1 cellular context compared by ENCODE assay signal in genomic region chr13:30114586-30115256, GRCh38.
TF ChIP-seq lines count a peak whose summit lies in the region.

No MANE protein-coding gene starts in this region.

TF ChIP-seq in HepG2, 621 proteins besides CTCF, POLR2A, EP300 and RAD21 (continued from another document and continues in another):
- no peak for TF ChIP-seq SOX5 (CRISPR knock-in tag; IDR thresholded peaks at IDR 0.05; ENCODE audit: borderline replicate concordance)
- no peak for TF ChIP-seq ZNF382 (CRISPR knock-in tag; IDR thresholded peaks at IDR 0.05; ENCODE audit: borderline replicate concordance)
- peak; percentile 41; the same call in 1 of the 2 replicates for TF ChIP-seq FOXO1 (CRISPR knock-in tag; IDR thresholded peaks at IDR 0.05)
- peak; percentile 62 for TF ChIP-seq THAP11 (CRISPR knock-in tag; IDR thresholded peaks at IDR 0.05)
- no peak for TF ChIP-seq PRDM15 (CRISPR knock-in tag; IDR thresholded peaks at IDR 0.05)
- no peak for TF ChIP-seq KLF11 (CRISPR knock-in tag; IDR thresholded peaks at IDR 0.05)
- TF ChIP-seq, protein P1, sequence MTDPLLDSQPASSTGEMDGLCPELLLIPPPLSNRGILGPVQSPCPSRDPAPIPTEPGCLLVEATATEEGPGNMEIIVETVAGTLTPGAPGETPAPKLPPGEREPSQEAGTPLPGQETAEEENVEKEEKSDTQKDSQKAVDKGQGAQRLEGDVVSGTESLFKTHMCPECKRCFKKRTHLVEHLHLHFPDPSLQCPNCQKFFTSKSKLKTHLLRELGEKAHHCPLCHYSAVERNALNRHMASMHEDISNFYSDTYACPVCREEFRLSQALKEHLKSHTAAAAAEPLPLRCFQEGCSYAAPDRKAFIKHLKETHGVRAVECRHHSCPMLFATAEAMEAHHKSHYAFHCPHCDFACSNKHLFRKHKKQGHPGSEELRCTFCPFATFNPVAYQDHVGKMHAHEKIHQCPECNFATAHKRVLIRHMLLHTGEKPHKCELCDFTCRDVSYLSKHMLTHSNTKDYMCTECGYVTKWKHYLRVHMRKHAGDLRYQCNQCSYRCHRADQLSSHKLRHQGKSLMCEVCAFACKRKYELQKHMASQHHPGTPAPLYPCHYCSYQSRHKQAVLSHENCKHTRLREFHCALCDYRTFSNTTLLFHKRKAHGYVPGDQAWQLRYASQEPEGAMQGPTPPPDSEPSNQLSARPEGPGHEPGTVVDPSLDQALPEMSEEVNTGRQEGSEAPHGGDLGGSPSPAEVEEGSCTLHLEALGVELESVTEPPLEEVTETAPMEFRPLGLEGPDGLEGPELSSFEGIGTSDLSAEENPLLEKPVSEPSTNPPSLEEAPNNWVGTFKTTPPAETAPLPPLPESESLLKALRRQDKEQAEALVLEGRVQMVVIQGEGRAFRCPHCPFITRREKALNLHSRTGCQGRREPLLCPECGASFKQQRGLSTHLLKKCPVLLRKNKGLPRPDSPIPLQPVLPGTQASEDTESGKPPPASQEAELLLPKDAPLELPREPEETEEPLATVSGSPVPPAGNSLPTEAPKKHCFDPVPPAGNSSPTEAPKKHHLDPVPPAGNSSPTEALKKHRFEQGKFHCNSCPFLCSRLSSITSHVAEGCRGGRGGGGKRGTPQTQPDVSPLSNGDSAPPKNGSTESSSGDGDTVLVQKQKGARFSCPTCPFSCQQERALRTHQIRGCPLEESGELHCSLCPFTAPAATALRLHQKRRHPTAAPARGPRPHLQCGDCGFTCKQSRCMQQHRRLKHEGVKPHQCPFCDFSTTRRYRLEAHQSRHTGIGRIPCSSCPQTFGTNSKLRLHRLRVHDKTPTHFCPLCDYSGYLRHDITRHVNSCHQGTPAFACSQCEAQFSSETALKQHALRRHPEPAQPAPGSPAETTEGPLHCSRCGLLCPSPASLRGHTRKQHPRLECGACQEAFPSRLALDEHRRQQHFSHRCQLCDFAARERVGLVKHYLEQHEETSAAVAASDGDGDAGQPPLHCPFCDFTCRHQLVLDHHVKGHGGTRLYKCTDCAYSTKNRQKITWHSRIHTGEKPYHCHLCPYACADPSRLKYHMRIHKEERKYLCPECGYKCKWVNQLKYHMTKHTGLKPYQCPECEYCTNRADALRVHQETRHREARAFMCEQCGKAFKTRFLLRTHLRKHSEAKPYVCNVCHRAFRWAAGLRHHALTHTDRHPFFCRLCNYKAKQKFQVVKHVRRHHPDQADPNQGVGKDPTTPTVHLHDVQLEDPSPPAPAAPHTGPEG (CRISPR knock-in tag; IDR thresholded peaks at IDR 0.05) = no peak; the same call in 1 of the 2 replicates
- no peak for TF ChIP-seq ZNF878 (CRISPR knock-in tag; IDR thresholded peaks at IDR 0.05)
- TF ChIP-seq, protein P2, sequence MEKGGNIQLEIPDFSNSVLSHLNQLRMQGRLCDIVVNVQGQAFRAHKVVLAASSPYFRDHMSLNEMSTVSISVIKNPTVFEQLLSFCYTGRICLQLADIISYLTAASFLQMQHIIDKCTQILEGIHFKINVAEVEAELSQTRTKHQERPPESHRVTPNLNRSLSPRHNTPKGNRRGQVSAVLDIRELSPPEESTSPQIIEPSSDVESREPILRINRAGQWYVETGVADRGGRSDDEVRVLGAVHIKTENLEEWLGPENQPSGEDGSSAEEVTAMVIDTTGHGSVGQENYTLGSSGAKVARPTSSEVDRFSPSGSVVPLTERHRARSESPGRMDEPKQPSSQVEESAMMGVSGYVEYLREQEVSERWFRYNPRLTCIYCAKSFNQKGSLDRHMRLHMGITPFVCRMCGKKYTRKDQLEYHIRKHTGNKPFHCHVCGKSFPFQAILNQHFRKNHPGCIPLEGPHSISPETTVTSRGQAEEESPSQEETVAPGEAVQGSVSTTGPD (CRISPR knock-in tag; IDR thresholded peaks at IDR 0.05) = no peak
- no peak for TF ChIP-seq MAF1 (CRISPR knock-in tag; IDR thresholded peaks at IDR 0.05; ENCODE audit: borderline replicate concordance)
- TF ChIP-seq NFE2L2 (IDR thresholded peaks at IDR 0.05; ENCODE audit: low read length) = no peak
- TF ChIP-seq, protein P3, sequence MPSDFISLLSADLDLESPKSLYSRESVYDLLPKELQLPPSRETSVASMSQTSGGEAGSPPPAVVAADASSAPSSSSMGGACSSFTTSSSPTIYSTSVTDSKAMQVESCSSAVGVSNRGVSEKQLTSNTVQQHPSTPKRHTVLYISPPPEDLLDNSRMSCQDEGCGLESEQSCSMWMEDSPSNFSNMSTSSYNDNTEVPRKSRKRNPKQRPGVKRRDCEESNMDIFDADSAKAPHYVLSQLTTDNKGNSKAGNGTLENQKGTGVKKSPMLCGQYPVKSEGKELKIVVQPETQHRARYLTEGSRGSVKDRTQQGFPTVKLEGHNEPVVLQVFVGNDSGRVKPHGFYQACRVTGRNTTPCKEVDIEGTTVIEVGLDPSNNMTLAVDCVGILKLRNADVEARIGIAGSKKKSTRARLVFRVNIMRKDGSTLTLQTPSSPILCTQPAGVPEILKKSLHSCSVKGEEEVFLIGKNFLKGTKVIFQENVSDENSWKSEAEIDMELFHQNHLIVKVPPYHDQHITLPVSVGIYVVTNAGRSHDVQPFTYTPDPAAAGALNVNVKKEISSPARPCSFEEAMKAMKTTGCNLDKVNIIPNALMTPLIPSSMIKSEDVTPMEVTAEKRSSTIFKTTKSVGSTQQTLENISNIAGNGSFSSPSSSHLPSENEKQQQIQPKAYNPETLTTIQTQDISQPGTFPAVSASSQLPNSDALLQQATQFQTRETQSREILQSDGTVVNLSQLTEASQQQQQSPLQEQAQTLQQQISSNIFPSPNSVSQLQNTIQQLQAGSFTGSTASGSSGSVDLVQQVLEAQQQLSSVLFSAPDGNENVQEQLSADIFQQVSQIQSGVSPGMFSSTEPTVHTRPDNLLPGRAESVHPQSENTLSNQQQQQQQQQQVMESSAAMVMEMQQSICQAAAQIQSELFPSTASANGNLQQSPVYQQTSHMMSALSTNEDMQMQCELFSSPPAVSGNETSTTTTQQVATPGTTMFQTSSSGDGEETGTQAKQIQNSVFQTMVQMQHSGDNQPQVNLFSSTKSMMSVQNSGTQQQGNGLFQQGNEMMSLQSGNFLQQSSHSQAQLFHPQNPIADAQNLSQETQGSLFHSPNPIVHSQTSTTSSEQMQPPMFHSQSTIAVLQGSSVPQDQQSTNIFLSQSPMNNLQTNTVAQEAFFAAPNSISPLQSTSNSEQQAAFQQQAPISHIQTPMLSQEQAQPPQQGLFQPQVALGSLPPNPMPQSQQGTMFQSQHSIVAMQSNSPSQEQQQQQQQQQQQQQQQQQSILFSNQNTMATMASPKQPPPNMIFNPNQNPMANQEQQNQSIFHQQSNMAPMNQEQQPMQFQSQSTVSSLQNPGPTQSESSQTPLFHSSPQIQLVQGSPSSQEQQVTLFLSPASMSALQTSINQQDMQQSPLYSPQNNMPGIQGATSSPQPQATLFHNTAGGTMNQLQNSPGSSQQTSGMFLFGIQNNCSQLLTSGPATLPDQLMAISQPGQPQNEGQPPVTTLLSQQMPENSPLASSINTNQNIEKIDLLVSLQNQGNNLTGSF (CRISPR knock-in tag; IDR thresholded peaks at IDR 0.05) = no peak
- no peak for TF ChIP-seq MIER3 (CRISPR knock-in tag; IDR thresholded peaks at IDR 0.05; ENCODE audit: borderline replicate concordance)
- no peak for TF ChIP-seq HCFC1 (IDR thresholded peaks at IDR 0.05; ENCODE audit: low read depth, low read length)
- TF ChIP-seq ZNF563 (CRISPR knock-in tag; IDR thresholded peaks at IDR 0.05) = no peak; the same call in none of the 2 replicates
- TF ChIP-seq PPARG (CRISPR knock-in tag; conservative IDR thresholded peaks at IDR 0.05) = no peak
- TF ChIP-seq ZNF484 (CRISPR knock-in tag; IDR thresholded peaks at IDR 0.05; ENCODE audit: borderline replicate concordance, low read depth) = no peak
- no peak for TF ChIP-seq NR2F2 (IDR thresholded peaks at IDR 0.05; ENCODE audit: borderline replicate concordance, low read depth)
- TF ChIP-seq HNRNPK (IDR thresholded peaks at IDR 0.05; ENCODE audit: low read depth, low read length, poor library complexity, severe bottlenecking) = no peak
- no peak for TF ChIP-seq ZNF557 (CRISPR knock-in tag; IDR thresholded peaks at IDR 0.05)
- TF ChIP-seq, protein P4, sequence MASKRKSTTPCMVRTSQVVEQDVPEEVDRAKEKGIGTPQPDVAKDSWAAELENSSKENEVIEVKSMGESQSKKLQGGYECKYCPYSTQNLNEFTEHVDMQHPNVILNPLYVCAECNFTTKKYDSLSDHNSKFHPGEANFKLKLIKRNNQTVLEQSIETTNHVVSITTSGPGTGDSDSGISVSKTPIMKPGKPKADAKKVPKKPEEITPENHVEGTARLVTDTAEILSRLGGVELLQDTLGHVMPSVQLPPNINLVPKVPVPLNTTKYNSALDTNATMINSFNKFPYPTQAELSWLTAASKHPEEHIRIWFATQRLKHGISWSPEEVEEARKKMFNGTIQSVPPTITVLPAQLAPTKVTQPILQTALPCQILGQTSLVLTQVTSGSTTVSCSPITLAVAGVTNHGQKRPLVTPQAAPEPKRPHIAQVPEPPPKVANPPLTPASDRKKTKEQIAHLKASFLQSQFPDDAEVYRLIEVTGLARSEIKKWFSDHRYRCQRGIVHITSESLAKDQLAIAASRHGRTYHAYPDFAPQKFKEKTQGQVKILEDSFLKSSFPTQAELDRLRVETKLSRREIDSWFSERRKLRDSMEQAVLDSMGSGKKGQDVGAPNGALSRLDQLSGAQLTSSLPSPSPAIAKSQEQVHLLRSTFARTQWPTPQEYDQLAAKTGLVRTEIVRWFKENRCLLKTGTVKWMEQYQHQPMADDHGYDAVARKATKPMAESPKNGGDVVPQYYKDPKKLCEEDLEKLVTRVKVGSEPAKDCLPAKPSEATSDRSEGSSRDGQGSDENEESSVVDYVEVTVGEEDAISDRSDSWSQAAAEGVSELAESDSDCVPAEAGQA (IDR thresholded peaks at IDR 0.05; ENCODE audit: low read depth) = no peak
- TF ChIP-seq, protein P4 (CRISPR knock-in tag; IDR thresholded peaks at IDR 0.05; ENCODE audit: borderline replicate concordance) = no peak
- no peak for TF ChIP-seq HHEX (CRISPR knock-in tag; IDR thresholded peaks at IDR 0.05)
- TF ChIP-seq, protein P5, sequence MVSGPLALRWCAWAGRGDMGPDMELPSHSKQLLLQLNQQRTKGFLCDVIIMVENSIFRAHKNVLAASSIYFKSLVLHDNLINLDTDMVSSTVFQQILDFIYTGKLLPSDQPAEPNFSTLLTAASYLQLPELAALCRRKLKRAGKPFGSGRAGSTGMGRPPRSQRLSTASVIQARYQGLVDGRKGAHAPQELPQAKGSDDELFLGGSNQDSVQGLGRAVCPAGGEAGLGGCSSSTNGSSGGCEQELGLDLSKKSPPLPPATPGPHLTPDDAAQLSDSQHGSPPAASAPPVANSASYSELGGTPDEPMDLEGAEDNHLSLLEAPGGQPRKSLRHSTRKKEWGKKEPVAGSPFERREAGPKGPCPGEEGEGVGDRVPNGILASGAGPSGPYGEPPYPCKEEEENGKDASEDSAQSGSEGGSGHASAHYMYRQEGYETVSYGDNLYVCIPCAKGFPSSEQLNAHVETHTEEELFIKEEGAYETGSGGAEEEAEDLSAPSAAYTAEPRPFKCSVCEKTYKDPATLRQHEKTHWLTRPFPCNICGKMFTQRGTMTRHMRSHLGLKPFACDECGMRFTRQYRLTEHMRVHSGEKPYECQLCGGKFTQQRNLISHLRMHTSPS (CRISPR knock-in tag; IDR thresholded peaks at IDR 0.05; ENCODE audit: low read depth) = no peak; the same call in 1 of the 2 replicates
- no peak for TF ChIP-seq NCOA2 (CRISPR knock-in tag; IDR thresholded peaks at IDR 0.05)
- TF ChIP-seq NBN (conservative IDR thresholded peaks at IDR 0.05) = no peak
- TF ChIP-seq, protein P6, sequence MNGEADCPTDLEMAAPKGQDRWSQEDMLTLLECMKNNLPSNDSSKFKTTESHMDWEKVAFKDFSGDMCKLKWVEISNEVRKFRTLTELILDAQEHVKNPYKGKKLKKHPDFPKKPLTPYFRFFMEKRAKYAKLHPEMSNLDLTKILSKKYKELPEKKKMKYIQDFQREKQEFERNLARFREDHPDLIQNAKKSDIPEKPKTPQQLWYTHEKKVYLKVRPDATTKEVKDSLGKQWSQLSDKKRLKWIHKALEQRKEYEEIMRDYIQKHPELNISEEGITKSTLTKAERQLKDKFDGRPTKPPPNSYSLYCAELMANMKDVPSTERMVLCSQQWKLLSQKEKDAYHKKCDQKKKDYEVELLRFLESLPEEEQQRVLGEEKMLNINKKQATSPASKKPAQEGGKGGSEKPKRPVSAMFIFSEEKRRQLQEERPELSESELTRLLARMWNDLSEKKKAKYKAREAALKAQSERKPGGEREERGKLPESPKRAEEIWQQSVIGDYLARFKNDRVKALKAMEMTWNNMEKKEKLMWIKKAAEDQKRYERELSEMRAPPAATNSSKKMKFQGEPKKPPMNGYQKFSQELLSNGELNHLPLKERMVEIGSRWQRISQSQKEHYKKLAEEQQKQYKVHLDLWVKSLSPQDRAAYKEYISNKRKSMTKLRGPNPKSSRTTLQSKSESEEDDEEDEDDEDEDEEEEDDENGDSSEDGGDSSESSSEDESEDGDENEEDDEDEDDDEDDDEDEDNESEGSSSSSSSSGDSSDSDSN (CRISPR knock-in tag; IDR thresholded peaks at IDR 0.05) = peak; percentile 66; the same call in 1 of the 2 replicates
